In genomic region chr12:53221203-53222076, GRCh38 we compare ENCODE assay signal across 8 cellular contexts. TPM values are rescaled to one million over a fixed set of nuclear protein-coding genes. Genes with fewer than 3 reads are reported as not detected.
A peak's percentile ranks its signal among the peaks of the same experiment; 100 is the strongest.
DNase-seq lines count a peak whose midpoint lies in the region; ATAC-seq and TF ChIP-seq lines count a peak whose summit lies in the region.

No MANE protein-coding gene starts in this region.

- peak overlapping the region; percentile 58 for H2AFZ ChIP-seq in mammary epithelial cell (ENCODE audit: low read depth, low read length)

- peak in 1 of 2 donors; percentile 21 for TF ChIP-seq CTCF in mammary epithelial cell (conservative IDR thresholded peaks at IDR 0.05 in 1 of 2, IDR thresholded peaks at IDR 0.05 in 1 of 2; ENCODE audit: extremely low read depth in 1 of 2, insufficient read depth in 1 of 2, low read depth in 1 of 2, low read length in 2 of 2)

- BruUV-seq in mammary epithelial cell (replicated peaks; lab: Mats Ljungman, UMichigan) = TSS peak; percentile 82

- no peaks in the 10 kb centered on the region for H3K9me3 ChIP-seq in mammary epithelial cell (replicated peaks; ENCODE audit: insufficient read depth, low read length)

- in situ Hi-C loops in mammary epithelial cell (cut with MboI; ENCODE audit: low sequenced_read_pairs in 2 of 2) = no loop called here

- WGBS in mammary epithelial cell (ENCODE audit: low coverage, missing lambda C conversion rate) = 2% methylated on average over 17 of the region's 71 CpGs

- H3K4me2 ChIP-seq in mammary epithelial cell (ENCODE audit: insufficient read depth, low read depth, low read length) = peak overlapping the region; percentile 88

- H3K4me3 ChIP-seq in mammary epithelial cell (replicated peaks in 1 of 3; ENCODE audit: insufficient read depth in 1 of 3, low read depth in 2 of 3, low read length in 3 of 3) = peak overlapping the region; percentile 29 to 60 (median 38)
- H3K4me3 ChIP-seq in skin epidermis = peak overlapping the region; percentile 63 to 87 (median 69)

- peak in 11 of 14 donors; percentile 54 to 86 (median 77) for DNase-seq in C1 segment of cervical spinal cord (lab: John Stamatoyannopoulos, UW)
- DNase-seq in mammary epithelial cell = peak; percentile 46
- DNase-seq in iris pigment epithelial cell (ENCODE audit: low read depth) = peak; percentile 63

- H3K27ac ChIP-seq in mammary epithelial cell (ENCODE audit: insufficient read depth, low read depth, low read length) (peak overlapping the region; percentile 80), skin epidermis (peak overlapping the region; percentile 80 to 99 (median 94))

- H4K20me1 ChIP-seq in mammary epithelial cell (ENCODE audit: insufficient read depth, low read length) = no peaks in the 10 kb centered on the region

- dilution Hi-C loops in mammary epithelial cell (cut with HindIII; ENCODE audit: low sequenced_read_pairs) = no loop called here

- H3K36me3 ChIP-seq in mammary epithelial cell (ENCODE audit: insufficient read depth, low read length) = no peaks in the 10 kb centered on the region

- H3K27me3 ChIP-seq in mammary epithelial cell (ENCODE audit: insufficient read depth, low read length) = no peaks in the 10 kb centered on the region

- H3K9ac ChIP-seq in mammary epithelial cell (ENCODE audit: insufficient read depth, low read length) = peak overlapping the region; percentile 84

- CTCF ChIA-PET in mammary epithelial cell (lab: Charles Lee; ENCODE audit: low non-redundant PET) = interaction anchor here (0.6 kb wide), 1 partner anchor 60 kb away, joined by 8 read pairs; no protein-coding TSS in a partner anchor

- peaks cover 49% of the 10 kb centered on the region for H3K79me2 ChIP-seq in mammary epithelial cell (ENCODE audit: insufficient read depth, low read length)

- intact Hi-C loops in mammary epithelial cell (cut with micrococcal nuclease) = loop anchor here (1.0 kb wide), 1 partner anchor 30 kb away; no protein-coding TSS in a partner anchor

- H3K4me1 ChIP-seq in mammary epithelial cell (ENCODE audit: insufficient read depth, low read length) = peaks cover 84% of the 10 kb centered on the region

- ATAC-seq in GM18907 (IDR thresholded peaks at IDR 0.05; ENCODE audit: unreplicated experiment) = peak; percentile 27
- ATAC-seq in HG03354 (IDR thresholded peaks at IDR 0.05; ENCODE audit: poor library complexity, severe bottlenecking, unreplicated experiment) = peak; percentile 32
- peak; percentile 40 for ATAC-seq in SK-N-SH treated with all-trans-retinoic acid at 6 μM for 48 hours
- ATAC-seq in HG03457 (IDR thresholded peaks at IDR 0.05; ENCODE audit: unreplicated experiment) = no peak

TF ChIP-seq in SK-N-SH treated with all-trans-retinoic acid at 6 μM for 48 hours, 23 proteins besides CTCF, POLR2A, EP300 and RAD21:
- TF ChIP-seq POU6F1 (CRISPR knock-in tag; IDR thresholded peaks at IDR 0.05; ENCODE audit: borderline replicate concordance, low read depth) (no peak), ESRRG (CRISPR knock-in tag; IDR thresholded peaks at IDR 0.05) (0 out of 2 replicates have a peak, but pooled peaks have one; percentile 26), CSDC2 (CRISPR knock-in tag; IDR thresholded peaks at IDR 0.05) (no peak), PATZ1 (CRISPR knock-in tag; IDR thresholded peaks at IDR 0.05; ENCODE audit: borderline replicate concordance) (no peak), PPARA (CRISPR knock-in tag; IDR thresholded peaks at IDR 0.05; ENCODE audit: borderline replicate concordance) (no peak), RARB (CRISPR knock-in tag; IDR thresholded peaks at IDR 0.05) (peak; percentile 28; the same call in 1 of the 2 replicates)

RNA-seq across cellular contexts. Expression of gene RARG, which starts 10.6 kb away (rescaled TPM):
- total RNA-seq in mammary epithelial cell = 10 to 100 TPM; 33.5 to 79.0 TPM
- 36.3 TPM for polyA plus RNA-seq in mammary epithelial cell
- 56.8 TPM for polyA minus RNA-seq in mammary epithelial cell

RNA-seq across cellular contexts. Expression of gene ITGB7, which starts 14.4 kb away (rescaled TPM):
- 1 to 10 TPM; 1.8 to 3.5 TPM for total RNA-seq in mammary epithelial cell
- polyA plus RNA-seq in mammary epithelial cell = 0.33 TPM
- polyA minus RNA-seq in mammary epithelial cell = 7.1 TPM

RNA-seq across cellular contexts. Expression of gene CSAD, which starts 40.7 kb away (rescaled TPM):
- total RNA-seq in mammary epithelial cell = 10 to 100 TPM; 10.2 to 22.1 TPM
- 7.8 TPM for polyA plus RNA-seq in mammary epithelial cell
- 12.7 TPM for polyA minus RNA-seq in mammary epithelial cell

RNA-seq across cellular contexts. Expression of gene ZNF740, which starts 40.9 kb away (rescaled TPM):
- total RNA-seq in mammary epithelial cell = 10 to 100 TPM; 10.0 to 30.9 TPM
- 5.9 TPM for polyA plus RNA-seq in mammary epithelial cell
- 33.1 TPM for polyA minus RNA-seq in mammary epithelial cell

RNA-seq across cellular contexts. Expression of gene ESPL1, which starts 46.7 kb away (rescaled TPM):
- 10 to 100 TPM in 1 of 2 donors, under 1 TPM in 1; 0.67 to 19.7 TPM for total RNA-seq in mammary epithelial cell
- polyA plus RNA-seq in mammary epithelial cell = 10.0 TPM
- 62.4 TPM for polyA minus RNA-seq in mammary epithelial cell
